Comparison of ENCODE assay signal across 8 cellular contexts in genomic region chrX:38804481-38805293, GRCh38. TPM values are rescaled to one million over a fixed set of nuclear protein-coding genes. Genes with fewer than 3 reads are reported as not detected.
A peak's percentile ranks its signal among the peaks of the same experiment; 100 is the strongest.
DNase-seq lines count a peak whose midpoint lies in the region; ATAC-seq and TF ChIP-seq lines count a peak whose summit lies in the region.

No MANE protein-coding gene starts in this region.

- H3K27ac ChIP-seq in AG04450 (ENCODE audit: low read depth, low read length) (peak overlapping the region; percentile 83), rectal smooth muscle tissue (ENCODE audit: low read depth, low read length) (peak overlapping the region; percentile 94), Karpas-422 (ENCODE audit: low read length) (no peak overlapping the region)

- H3K4me2 ChIP-seq in Karpas-422 (ENCODE audit: low read depth, low read length, poor library complexity, severe bottlenecking) = no peak overlapping the region

- H3K9ac ChIP-seq in rectal smooth muscle tissue (ENCODE audit: low read length) = peak overlapping the region; percentile 81
- H3K9ac ChIP-seq in Karpas-422 (ENCODE audit: low read length) = no peak overlapping the region

- intact Hi-C loops in Right ventricle myocardium superior (cut with DNase I) = loop anchor here (5.0 to 10.0 kb wide), 2 partner anchors 50 to 183 kb away; no protein-coding TSS in a partner anchor

- no peak for TF ChIP-seq CTCF in AG04450 (IDR thresholded peaks at IDR 0.05; ENCODE audit: low read depth, low read length)

- no peak overlapping the region for H2AFZ ChIP-seq in Karpas-422 (ENCODE audit: low read length)

- H3K36me3 ChIP-seq in rectal smooth muscle tissue (ENCODE audit: control insufficient read depth, insufficient read depth, low read length) = no peaks in the 10 kb centered on the region
- no peaks in the 10 kb centered on the region for H3K36me3 ChIP-seq in Karpas-422 (ENCODE audit: insufficient read depth, low read length)

- H3K4me1 ChIP-seq in rectal smooth muscle tissue (ENCODE audit: control insufficient read depth, insufficient read depth, low read length) (peaks cover 8% of the 10 kb centered on the region), Karpas-422 (ENCODE audit: low read length) (no peaks in the 10 kb centered on the region)

- no peaks in the 10 kb centered on the region for H3K79me2 ChIP-seq in Karpas-422 (ENCODE audit: low read length)

- no peaks in the 10 kb centered on the region for H3K27me3 ChIP-seq in AG04450 (ENCODE audit: control insufficient read depth, insufficient read depth, low read length)
- H3K27me3 ChIP-seq in rectal smooth muscle tissue (ENCODE audit: control insufficient read depth, insufficient read depth, low read length) = no peaks in the 10 kb centered on the region
- no peaks in the 10 kb centered on the region; the same call in 1 of the 2 replicates for H3K27me3 ChIP-seq in Karpas-422 (ENCODE audit: low read length)

- peak overlapping the region; percentile 75 for H3K4me3 ChIP-seq in AG04450 (ENCODE audit: low read depth, low read length)
- H3K4me3 ChIP-seq in rectal smooth muscle tissue (ENCODE audit: low read length) = peak overlapping the region; percentile 93
- H3K4me3 ChIP-seq in Karpas-422 (ENCODE audit: low read length) = no peak overlapping the region

- CTCF ChIA-PET in AG04450 (lab: Charles Lee) = interaction anchor here (0.6 to 0.7 kb wide), 2 partner anchors 196 to 344 kb away, joined by 3 to 10 read pairs; no protein-coding TSS in a partner anchor

- ATAC-seq in GM21360 (IDR thresholded peaks at IDR 0.05; ENCODE audit: unreplicated experiment) = peak; percentile 2
- ATAC-seq in Right ventricle myocardium superior (ENCODE audit: poor library complexity) = peak; percentile 5
- no peak for ATAC-seq in HG03196 (IDR thresholded peaks at IDR 0.05; ENCODE audit: unreplicated experiment)

- DNase-seq in AG04450 (ENCODE audit: low read depth, low spot score) (no peak), NCI-H526 treated with DMSO at 0.1 percent for 48 hours (lab: John Stamatoyannopoulos, UW) (peak; percentile 35), Right ventricle myocardium superior (peak; percentile 52), Karpas-422 (no peak)
- peak; percentile 39 for DNase-seq in activated naive CD4-positive, alpha-beta T cell treated with Interleukin-2 at 50 U/mL for 16 hours

- no peaks in the 10 kb centered on the region for H4K20me1 ChIP-seq in Karpas-422 (ENCODE audit: insufficient read depth, low read depth, low read length)

- POLR2A ChIA-PET in AG04450 (lab: Yijun Ruan, JAX) = interaction anchor here (1.0 kb wide), 1 partner anchor 196 kb away, joined by 4 read pairs; no protein-coding TSS in a partner anchor

- H3K9me3 ChIP-seq in AG04450 (ENCODE audit: control insufficient read depth, insufficient read depth, low read length) = no peaks in the 10 kb centered on the region
- no peaks in the 10 kb centered on the region for H3K9me3 ChIP-seq in Karpas-422 (ENCODE audit: low read length)

- no peaks in the 10 kb centered on the region for H3K9me2 ChIP-seq in Karpas-422 (replicated peaks; ENCODE audit: insufficient read depth, low read length)

RNA-seq across cellular contexts. Expression of gene MID1IP1, which starts 3.4 kb away (rescaled TPM):
- polyA plus RNA-seq in AG04450 (2011; rRNA removed) = 30.0 and 31.3 TPM in 2 replicates
- 13.4 and 14.4 TPM in 2 replicates for polyA minus RNA-seq in AG04450 (2011; rRNA and poly(A)+ RNA removed)
- 57.4 TPM for total RNA-seq in Right ventricle myocardium superior
- total RNA-seq in Karpas-422 (2014; rRNA removed; shearing (Covaris generic); ENCODE audit: low replicate concordance) = not detected in 2 replicates

Comparison
In these comparisons a context has a peak if more than half of its experiments do, and no peak if none do; other contexts are left out.
1. DNase-seq: peak in NCI-H526 treated with DMSO at 0.1 percent for 48 hours (single experiment), activated naive CD4-positive, alpha-beta T cell treated with Interleukin-2 at 50 U/mL for 16 hours (single experiment) and Right ventricle myocardium superior (single experiment); none in AG04450 (single experiment) and Karpas-422 (single experiment).
2. RNA of gene MID1IP1, which starts 3.4 kb away (total RNA-seq): 57.4 TPM in Right ventricle myocardium superior (single experiment); not detected in Karpas-422; every median in the first group is over 10 times any median in the second.